In genomic region chr7:76163812-76164211, GRCh38 we compare ENCODE assay signal across 10 cellular contexts. TPM values are rescaled to one million over a fixed set of nuclear protein-coding genes. Genes with fewer than 3 reads are reported as not detected.
A peak's percentile ranks its signal among the peaks of the same experiment; 100 is the strongest.
DNase-seq lines count a peak whose midpoint lies in the region; ATAC-seq, FAIRE-seq and TF ChIP-seq lines count a peak whose summit lies in the region.
"Not testable (repeated sequence)": the region's sequence is repeated elsewhere in the genome, so short reads cannot be mapped to it uniquely, and the experiment has no call there.
"Had no signal": no experiment of that assay in that cellular context is flagged by ENCODE, and none has a peak within 500 bp of the region (broad histone marks: within the 10 kb centered on the region; RNA-seq: fewer than 3 reads in every experiment).

No MANE protein-coding gene starts in this region.

- H3K9me3 Mint-ChIP-seq in CD4-positive, alpha-beta T cell; GM23338; T-helper 1 cell treated with Interleukin-12 subunit alpha and Interleukin-12 subunit beta and Interleukin-4 antibody, amounts not matched to agents 30 μg/mL and 1 μg/mL, for 36 hours; neural progenitor cell: not testable (repeated sequence)

- peak; percentile 50 for FAIRE-seq in bronchial epithelial cell (lab: Jason Lieb, UNC)

- H3K4me1 ChIP-seq in GM23338 (ENCODE audit: insufficient read depth); iPS-20b (ENCODE audit: insufficient read depth, low read length): not testable (repeated sequence)
- peaks cover 13% of the 10 kb centered on the region for H3K4me1 ChIP-seq in neural progenitor cell

- not testable (repeated sequence) for H3F3A ChIP-seq in GM23338 (replicated peaks; ENCODE audit: low read depth)
- peaks cover 19% of the 10 kb centered on the region for H3F3A ChIP-seq in neural progenitor cell (ENCODE audit: low read depth)

- H3K27ac Mint-ChIP-seq in CD4-positive, alpha-beta T cell: peak overlapping the region; percentile 76
- peak overlapping the region; percentile 99 for H3K27ac Mint-ChIP-seq in GM23338
- peak overlapping the region; percentile 20 for H3K27ac Mint-ChIP-seq in T-helper 1 cell treated with Interleukin-12 subunit alpha and Interleukin-12 subunit beta and Interleukin-4 antibody, amounts not matched to agents 30 μg/mL and 1 μg/mL, for 36 hours
- H3K27ac Mint-ChIP-seq in neural progenitor cell: peak overlapping the region; percentile 99

- H3K9me2 ChIP-seq in GM23338 (ENCODE audit: insufficient read depth): not testable (repeated sequence)

- H3K9me3 ChIP-seq in CD4-positive, alpha-beta T cell (ENCODE audit: control insufficient read depth, low read length); iPS-20b (ENCODE audit: insufficient read depth, low read depth, low read length); neural progenitor cell (ENCODE audit: low read depth): not testable (repeated sequence)

- H3K36me3 Mint-ChIP-seq in CD4-positive, alpha-beta T cell (ENCODE audit: low read depth); GM23338 (ENCODE audit: low read depth); T-helper 1 cell treated with Interleukin-12 subunit alpha and Interleukin-12 subunit beta and Interleukin-4 antibody, amounts not matched to agents 30 μg/mL and 1 μg/mL, for 36 hours (ENCODE audit: low read depth); neural progenitor cell: not testable (repeated sequence)

- peaks cover 12% of the 10 kb centered on the region for H3K4me1 Mint-ChIP-seq in CD4-positive, alpha-beta T cell (ENCODE audit: low read depth)
- H3K4me1 Mint-ChIP-seq in GM23338 (peaks cover 32% of the 10 kb centered on the region), neural progenitor cell (peaks cover 22% of the 10 kb centered on the region)
- not testable (repeated sequence) for H3K4me1 Mint-ChIP-seq in T-helper 1 cell treated with Interleukin-12 subunit alpha and Interleukin-12 subunit beta and Interleukin-4 antibody, amounts not matched to agents 30 μg/mL and 1 μg/mL, for 36 hours (ENCODE audit: low read depth)

- H3K9ac ChIP-seq in iPS-20b (ENCODE audit: low read depth, low read length): peak overlapping the region; percentile 74
- H3K9ac ChIP-seq in neural progenitor cell: not testable (repeated sequence)

- not testable (repeated sequence) for ATAC-seq in CD4-positive, alpha-beta T cell (ENCODE audit: poor library complexity)
- peak; percentile 81 for ATAC-seq in GM23338

- not testable (repeated sequence) for DNase-seq in CD4-positive, alpha-beta T cell; neural progenitor cell (ENCODE audit: low spot score)
- DNase-seq in GM23338 (ENCODE audit: low spot score) (peak; percentile 97), NCI-H146 (lab: John Stamatoyannopoulos, UW) (peak; percentile 96), NCI-H345 treated with DMSO at 0.1 percent for 48 hours (lab: John Stamatoyannopoulos, UW; ENCODE audit: unreplicated experiment) (peak; percentile 80), bronchial epithelial cell (ENCODE audit: low read depth) (peak; percentile 27)

- not testable (repeated sequence) for H3K27ac ChIP-seq in CD4-positive, alpha-beta T cell (ENCODE audit: low read depth, low read length); neural progenitor cell
- peak overlapping the region; percentile 99 for H3K27ac ChIP-seq in GM23338 (ENCODE audit: low read depth)
- peak overlapping the region; percentile 84 for H3K27ac ChIP-seq in iPS-20b (ENCODE audit: low read length)

- not testable (repeated sequence) for H3K79me2 ChIP-seq in GM23338 (replicated peaks; ENCODE audit: insufficient read depth); neural progenitor cell (ENCODE audit: low read depth)

- H4K20me1 ChIP-seq in GM23338 (replicated peaks; ENCODE audit: insufficient read depth); neural progenitor cell (ENCODE audit: low read depth): not testable (repeated sequence)

- H3K27me3 ChIP-seq in CD4-positive, alpha-beta T cell (ENCODE audit: control insufficient read depth, insufficient read depth, low read length); GM23338 (ENCODE audit: insufficient read depth); bronchial epithelial cell (ENCODE audit: control insufficient read depth, insufficient read depth, low read length); iPS-20b (ENCODE audit: insufficient read depth, low read length); neural progenitor cell: not testable (repeated sequence)

- H2AFZ ChIP-seq in GM23338: not testable (repeated sequence)
- H2AFZ ChIP-seq in neural progenitor cell (replicated peaks): peak overlapping the region; percentile 67

- peak overlapping the region; percentile 67 for H3K4me3 Mint-ChIP-seq in CD4-positive, alpha-beta T cell
- H3K4me3 Mint-ChIP-seq in GM23338: peak overlapping the region; percentile 57
- H3K4me3 Mint-ChIP-seq in T-helper 1 cell treated with Interleukin-12 subunit alpha and Interleukin-12 subunit beta and Interleukin-4 antibody, amounts not matched to agents 30 μg/mL and 1 μg/mL, for 36 hours: not testable (repeated sequence)
- peak overlapping the region; percentile 62 for H3K4me3 Mint-ChIP-seq in neural progenitor cell

- CTCF ChIA-PET in CD4-positive, alpha-beta T cell (lab: Charles Lee): interaction anchor here (1.0 kb wide), 1 partner anchor 15 kb away, joined by 3 read pairs; no protein-coding TSS in a partner anchor

- POLR2A ChIA-PET in CD4-positive, alpha-beta T cell (lab: Charles Lee): not testable (repeated sequence)

- intact Hi-C loops in CD4-positive, alpha-beta T cell (cut with DNase I, micrococcal nuclease): loop anchor here in 1 of 2 experiments (2.0 kb wide), 1 partner anchor 117 kb away; the partner anchor contains the start of gene STYXL1

- H3K27me3 Mint-ChIP-seq in CD4-positive, alpha-beta T cell; T-helper 1 cell treated with Interleukin-12 subunit alpha and Interleukin-12 subunit beta and Interleukin-4 antibody, amounts not matched to agents 30 μg/mL and 1 μg/mL, for 36 hours (ENCODE audit: low read depth); neural progenitor cell (ENCODE audit: insufficient read depth, low read depth): not testable (repeated sequence)
- H3K27me3 Mint-ChIP-seq in GM23338 (ENCODE audit: insufficient read depth, low read depth, poor library complexity): peaks cover 27% of the 10 kb centered on the region

- not testable (repeated sequence) for H3K4me3 ChIP-seq in GM23338; bronchial epithelial cell (ENCODE audit: low read depth, low read length); neural progenitor cell
- peak overlapping the region; percentile 50; the same call in 1 of the 2 replicates for H3K4me3 ChIP-seq in iPS-20b (ENCODE audit: low read length)

- H3K36me3 ChIP-seq in GM23338 (ENCODE audit: insufficient read depth); bronchial epithelial cell (ENCODE audit: control insufficient read depth, insufficient read depth, low read length); iPS-20b (ENCODE audit: insufficient read depth, low read depth, low read length); neural progenitor cell: not testable (repeated sequence)

- TF ChIP-seq CTCF in CD4-positive, alpha-beta T cell (IDR thresholded peaks at IDR 0.05); GM23338 (conservative IDR thresholded peaks at IDR 0.05; ENCODE audit: low read depth in 2 of 2); bronchial epithelial cell (IDR thresholded peaks at IDR 0.05; ENCODE audit: insufficient read depth, low read length, severe bottlenecking); neural progenitor cell (IDR thresholded peaks at IDR 0.05): not testable (repeated sequence)

- H3K4me2 ChIP-seq in GM23338: peak overlapping the region; percentile 52
- H3K4me2 ChIP-seq in neural progenitor cell: peak overlapping the region; percentile 17

TF ChIP-seq in GM23338, 12 proteins besides CTCF, POLR2A, EP300 and RAD21 (continues in another document):
- 0 out of 2 replicates have a peak, but pooled peaks have one; percentile 15 for TF ChIP-seq ETS1 (IDR thresholded peaks at IDR 0.05)
- peak; percentile 78 for TF ChIP-seq CREB1 (CRISPR knock-in tag; IDR thresholded peaks at IDR 0.05; ENCODE audit: low read depth)

RNA-seq across cellular contexts. Expression of gene SRRM3, which starts 37.9 kb away (rescaled TPM):
- not detected for total RNA-seq in CD4-positive, alpha-beta T cell
- total RNA-seq in GM23338 (2014; rRNA removed; shearing (Covaris generic)): 9.2 and 13.8 TPM in 2 replicates
- 8.2 and 8.6 TPM in 2 replicates for polyA plus RNA-seq in GM23338 (2016; fragmentation: Nextera tagmentation; extraction: Ambion mirVana)
- total RNA-seq in bronchial epithelial cell (0.26 and 0.51 TPM in 2 replicates), neural progenitor cell (ENCODE audit: low replicate concordance) (2.2 and 4.6 TPM in 2 replicates)
- total RNA-seq: T-helper 2 cell treated with Interferon-gamma antibody and Interleukin-4, amounts not matched to agents 100 ng/mL and 5 ng/mL, for 36 hours had no signal
- polyA plus RNA-seq: CD14-positive monocyte had no signal

Comparison
In these comparisons a context has a peak if more than half of its experiments do, and no peak if none do; other contexts are left out.
1. H3K27ac Mint-ChIP-seq: peak in every context shown above with its lines; median percentile 99 in GM23338; 99 in neural progenitor cell; 76 in CD4-positive, alpha-beta T cell; 20 in T-helper 1 cell treated with Interleukin-12 subunit alpha and Interleukin-12 subunit beta and Interleukin-4 antibody, amounts not matched to agents 30 μg/mL and 1 μg/mL, for 36 hours.